In the genomic region with DNA sequence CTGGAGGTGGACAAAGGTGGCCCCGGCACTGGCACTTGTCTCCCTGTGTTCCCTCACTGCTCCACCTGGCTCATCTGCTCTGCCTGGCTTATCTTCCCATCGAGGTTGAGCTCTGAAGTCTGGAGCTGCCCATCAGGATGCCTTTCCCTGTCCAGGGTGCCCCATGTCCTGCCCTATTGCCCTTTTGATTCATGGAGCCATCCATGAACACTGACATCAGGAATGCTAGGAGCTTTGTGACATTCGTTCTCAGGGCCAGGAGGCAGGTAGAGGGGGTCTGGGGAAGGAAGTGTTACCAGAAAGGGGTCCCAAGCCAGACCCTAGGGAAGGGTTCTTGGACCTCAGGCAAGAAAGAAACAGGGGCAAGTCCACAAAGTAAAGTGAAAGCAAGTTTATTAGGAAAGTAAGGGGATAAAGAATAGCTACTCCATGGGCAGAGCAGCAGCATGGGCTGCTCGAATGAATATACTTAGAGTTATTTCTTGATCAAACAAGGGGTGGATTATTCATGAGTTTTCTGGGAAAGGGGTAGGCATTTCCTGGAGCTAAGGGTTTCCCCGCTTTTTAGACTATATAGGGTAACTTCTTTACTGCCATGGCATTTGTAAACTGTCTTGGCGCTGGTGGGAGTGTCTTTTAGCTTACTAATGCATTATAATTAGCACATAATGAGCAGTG, we compare ENCODE assay signal across 20 cellular contexts. TPM values are rescaled to one million over a fixed set of nuclear protein-coding genes. Genes with fewer than 3 reads are reported as not detected.
DNase-seq lines count a peak whose midpoint lies in the region; ATAC-seq and TF ChIP-seq lines count a peak whose summit lies in the region.
"Had no signal": no experiment of that assay in that cellular context is flagged by ENCODE, and none has a peak within 500 bp of the region (broad histone marks: within the 10 kb centered on the region; RNA-seq: fewer than 3 reads in every experiment).

No MANE protein-coding gene starts in this region.

- H3K9me1 ChIP-seq in IMR-90 (ENCODE audit: insufficient read depth, low read length) = peaks cover 18% of the 10 kb centered on the region

- H3K9me3 Mint-ChIP-seq in natural killer cell treated with Interleukin-12 subunit alpha and Interleukin-12 subunit beta and Interleukin-15 and Interleukin-18, amount 100 ng/mL, for 72 hours = peaks cover 11% of the 10 kb centered on the region

- peaks cover 16% of the 10 kb centered on the region for H3K4me1 ChIP-seq in IMR-90 (ENCODE audit: control insufficient read depth, insufficient read depth, low read length)
- peaks cover 10 to 30% (median 14%) of the 10 kb centered on the region in 4 donors for H3K4me1 ChIP-seq in upper lobe of left lung
- H3K4me1 ChIP-seq: colonic mucosa had no signal

- in situ Hi-C loops in IMR-90 (cut with MboI; ENCODE audit: low sequenced_read_pairs) = no loop called here

- peak overlapping the region; percentile 15; the same call in 1 of the 2 replicates for H4K91ac ChIP-seq in IMR-90 (ENCODE audit: insufficient read depth, low read depth, low read length)

- H2AK5ac ChIP-seq in IMR-90 (ENCODE audit: low read depth, low read length) = peak overlapping the region; percentile 18; the same call in 1 of the 2 replicates

- peak overlapping the region; percentile 20 for H4K5ac ChIP-seq in IMR-90 (ENCODE audit: low read depth, low read length)

- TF ChIP-seq POLR2A in IMR-90 (IDR thresholded peaks at IDR 0.05; ENCODE audit: low read depth, low read length) (no peak), upper lobe of left lung (IDR thresholded peaks at IDR 0.05) (no peak), erythroblast (IDR thresholded peaks at IDR 0.05; ENCODE audit: low read length) (no peak)

- no peak overlapping the region for H3K4me2 ChIP-seq in IMR-90 (ENCODE audit: low read depth, low read length)

- CTCF ChIA-PET in IMR-90 (lab: Yijun Ruan, JAX) = interaction anchor here (0.8 to 2.1 kb wide), 2 partner anchors 10 to 11 kb away, joined by 3 to 6 read pairs; no protein-coding TSS in a partner anchor

- DNase-seq in IMR-90 = no peak
- DNase-seq in coronary artery (ENCODE audit: low spot score) = no peak
- DNase-seq in natural killer cell treated with Interleukin-12 subunit alpha and Interleukin-12 subunit beta and Interleukin-15 and Interleukin-18, amount 100 ng/mL, for 72 hours (ENCODE audit: low spot score) = no peak
- DNase-seq in upper lobe of left lung = no peak
- DNase-seq in erythroblast (lab: John Stamatoyannopoulos, UW) = no peak
- DNase-seq: activated CD4-positive, alpha-beta memory T cell treated with anti-CD3 and anti-CD28 coated beads, Interleukin-2, amount 10 ng/mL, durations not matched to agents 7 days and 5 days; activated naive CD4-positive, alpha-beta T cell treated with anti-CD3 and anti-CD28 coated beads, Interleukin-2, amount 50 U/mL, for 16 hours; activated T-cell treated with anti-CD3 and anti-CD28 coated beads, Interleukin-2, amount 50 U/mL, for 48 hours; colonic mucosa; foreskin melanocyte; NCI-H526 treated with DMSO at 0.1 percent for 48 hours; SHP77 treated with DMSO at 0.1 percent for 48 hours; stimulated activated CD4-positive, alpha-beta T cell treated with anti-CD3 and anti-CD28 coated beads, Interleukin-12 subunit alpha, Interleukin-12 subunit beta, amount 100 ng/mL, for 4 hours; stimulated activated CD8-positive, alpha-beta memory T cell treated with anti-CD3 and anti-CD28 coated beads, Interleukin-4, amount 100 ng/mL, for 48 hours had no signal

- intact Hi-C loops in IMR-90 (cut with micrococcal nuclease) = no loop called here

- BruUV-seq in IMR-90 (replicated peaks; lab: Mats Ljungman, UMichigan) = no TSS peak

- peak overlapping the region; percentile 93 to 97 for H3K27ac Mint-ChIP-seq in natural killer cell treated with Interleukin-12 subunit alpha and Interleukin-12 subunit beta and Interleukin-15 and Interleukin-18, amount 100 ng/mL, for 72 hours
- H3K27ac Mint-ChIP-seq: activated CD4-positive, alpha-beta memory T cell treated with anti-CD3 and anti-CD28 coated beads, Interleukin-2, amount 10 ng/mL, durations not matched to agents 7 days and 5 days; memory B cell; T-helper 1 cell treated with Interleukin-12 subunit alpha and Interleukin-12 subunit beta and Interleukin-4 antibody, amounts not matched to agents 30 μg/mL and 1 μg/mL, for 36 hours had no signal

- H2AFZ ChIP-seq in IMR-90 (replicated peaks; ENCODE audit: low read length, poor library complexity) = no peak overlapping the region

- H2BK5ac ChIP-seq in IMR-90 (ENCODE audit: low read depth, low read length, poor library complexity, severe bottlenecking) = peak overlapping the region; percentile 12

- H2BK120ac ChIP-seq in IMR-90 (ENCODE audit: low read depth, low read length) = peak overlapping the region; percentile 16; the same call in 1 of the 2 replicates

- H3K36me3 ChIP-seq in IMR-90 (ENCODE audit: control insufficient read depth, insufficient read depth, low read length) = peaks cover 23% of the 10 kb centered on the region
- H3K36me3 ChIP-seq in upper lobe of left lung = peaks cover 0 to 27% (median 4%) of the 10 kb centered on the region in 4 donors
- H3K36me3 ChIP-seq: colonic mucosa had no signal

- 0 out of 4 replicates have a peak overlapping the region, but pooled peaks of 1 of the 2 experiments have one; percentile 8 for H4K8ac ChIP-seq in IMR-90 (ENCODE audit: low read depth in 2 of 2, low read length in 2 of 2)

- H3K9me3 ChIP-seq in IMR-90 (ENCODE audit: control insufficient read depth, insufficient read depth, low read length) = peaks cover 4% of the 10 kb centered on the region; the same call in 1 of the 2 replicates
- H3K9me3 ChIP-seq in upper lobe of left lung = peaks cover 0 to 7% (median 0%) of the 10 kb centered on the region in 4 donors
- H3K9me3 ChIP-seq: colonic mucosa, suprapubic skin had no signal

- no peak overlapping the region for H2BK15ac ChIP-seq in IMR-90 (ENCODE audit: low read depth, low read length)

- H3K27me3 Mint-ChIP-seq in natural killer cell treated with Interleukin-12 subunit alpha and Interleukin-12 subunit beta and Interleukin-15 and Interleukin-18, amount 100 ng/mL, for 72 hours = no peaks in the 10 kb centered on the region
- H3K27me3 Mint-ChIP-seq: memory B cell had no signal

- H4K20me1 ChIP-seq in IMR-90 (ENCODE audit: insufficient read depth, low read length) = no peaks in the 10 kb centered on the region; the same call in 1 of the 2 replicates

- 73% methylated on average over 2 of the region's 6 CpGs; no CpG with 5 or more reads in 1 of the 2 experiments for WGBS in IMR-90 (ENCODE audit: extremely low coverage in 2 of 2, insufficient read length in 1 of 2), 2 experiments
- 73 to 80% methylated on average over 5 to 6 of the region's 6 CpGs for WGBS in upper lobe of left lung, 2 donors

- peak overlapping the region; percentile 22 for H3K4ac ChIP-seq in IMR-90 (ENCODE audit: low read depth, low read length)

- no peak overlapping the region for H3K9ac ChIP-seq in IMR-90 (ENCODE audit: low read depth, low read length)

- H3K79me1 ChIP-seq in IMR-90 (ENCODE audit: low read depth in 1 of 2, low read length in 2 of 2) = peaks cover 15 to 68% of the 10 kb centered on the region in 2 experiments

- H3K27ac ChIP-seq in IMR-90 (ENCODE audit: insufficient read depth, low read length) (peak overlapping the region; percentile 7; the same call in 1 of the 2 replicates), coronary artery (peak overlapping the region; percentile 40 to 86), upper lobe of left lung (peak overlapping the region; percentile 22 to 76 (median 36))
- H3K27ac ChIP-seq: colonic mucosa, suprapubic skin had no signal

- no peak overlapping the region for H3K23ac ChIP-seq in IMR-90 (ENCODE audit: low read depth, low read length)

- peak overlapping the region; percentile 9 for H3K4me3 Mint-ChIP-seq in natural killer cell treated with Interleukin-12 subunit alpha and Interleukin-12 subunit beta and Interleukin-15 and Interleukin-18, amount 100 ng/mL, for 72 hours
- H3K4me3 Mint-ChIP-seq: activated CD4-positive, alpha-beta memory T cell treated with anti-CD3 and anti-CD28 coated beads, Interleukin-2, amount 10 ng/mL, durations not matched to agents 7 days and 5 days; memory B cell; T-helper 1 cell treated with Interleukin-12 subunit alpha and Interleukin-12 subunit beta and Interleukin-4 antibody, amounts not matched to agents 30 μg/mL and 1 μg/mL, for 36 hours had no signal

- dilution Hi-C loops in IMR-90 (cut with HindIII; ENCODE audit: low sequenced_read_pairs, unreplicated experiment) = no loop called here

- peak; percentile 60; the same call in 1 of the 2 replicates for ATAC-seq in IMR-90 (ENCODE audit: low read depth)
- ATAC-seq in natural killer cell treated with Interleukin-12 subunit alpha and Interleukin-12 subunit beta and Interleukin-15 and Interleukin-18, amount 100 ng/mL, for 72 hours = no peak
- no peak for ATAC-seq in upper lobe of left lung (ENCODE audit: low FRiP score in 2 of 2)
- ATAC-seq in HG02870 (IDR thresholded peaks at IDR 0.05; ENCODE audit: unreplicated experiment) = no peak
- no peak for ATAC-seq in GM18870 (IDR thresholded peaks at IDR 0.05; ENCODE audit: unreplicated experiment)

- no peak for TF ChIP-seq CTCF in IMR-90 (conservative IDR thresholded peaks at IDR 0.05; ENCODE audit: low read depth, low read length)
- no peak for TF ChIP-seq CTCF in coronary artery (IDR thresholded peaks at IDR 0.05)
- no peak for TF ChIP-seq CTCF in upper lobe of left lung (IDR thresholded peaks at IDR 0.05)

- peak overlapping the region; percentile 17; the same call in 1 of the 2 replicates for H3K18ac ChIP-seq in IMR-90 (ENCODE audit: low read depth, low read length)

- TF ChIP-seq RAD21 in IMR-90 (IDR thresholded peaks at IDR 0.05; ENCODE audit: low read length) = no peak

- H2BK20ac ChIP-seq in IMR-90 (ENCODE audit: low read depth, low read length) = no peak overlapping the region

- no peak overlapping the region for H3K4me3 ChIP-seq in IMR-90 (ENCODE audit: insufficient read depth, low read depth, low read length)
- no peak overlapping the region for H3K4me3 ChIP-seq in coronary artery
- no peak overlapping the region for H3K4me3 ChIP-seq in upper lobe of left lung
- H3K4me3 ChIP-seq: colonic mucosa, suprapubic skin had no signal

- H3K56ac ChIP-seq in IMR-90 (ENCODE audit: extremely low read depth, insufficient read depth, low read length) = no peak overlapping the region

- peaks cover 70 to 87% of the 10 kb centered on the region in 2 donors for H3K4me1 Mint-ChIP-seq in natural killer cell treated with Interleukin-12 subunit alpha and Interleukin-12 subunit beta and Interleukin-15 and Interleukin-18, amount 100 ng/mL, for 72 hours (ENCODE audit: low read depth in 2 of 2)

- peaks cover 38% of the 10 kb centered on the region for H3K36me3 Mint-ChIP-seq in natural killer cell treated with Interleukin-12 subunit alpha and Interleukin-12 subunit beta and Interleukin-15 and Interleukin-18, amount 100 ng/mL, for 72 hours

- TF ChIP-seq EP300 in upper lobe of left lung (IDR thresholded peaks at IDR 0.05) = no peak

- no peak overlapping the region for H3K14ac ChIP-seq in IMR-90 (replicated peaks; ENCODE audit: low read depth, low read length)

- no peak overlapping the region for H2AK9ac ChIP-seq in IMR-90 (replicated peaks; ENCODE audit: low read depth, low read length, poor library complexity)

- H3K27me3 ChIP-seq in IMR-90 (ENCODE audit: control insufficient read depth, insufficient read depth, low read length) = no peaks in the 10 kb centered on the region
- no peaks in the 10 kb centered on the region for H3K27me3 ChIP-seq in upper lobe of left lung
- H3K27me3 ChIP-seq: colonic mucosa, suprapubic skin had no signal

- POLR2A ChIA-PET in IMR-90 (lab: Charles Lee; ENCODE audit: unreplicated experiment) = no interaction called here

RNA-seq across cellular contexts. Expression of a gene that starts 51.6 kb away (rescaled TPM):
- total RNA-seq in IMR-90 (2012; rRNA removed) (2.2 and 2.5 TPM in 2 replicates), upper lobe of left lung (10 to 100 TPM; 19.0 to 88.0 (median 59.7) TPM)
- 11.1 and 11.6 TPM in 2 replicates for polyA plus RNA-seq in IMR-90 (2012; rRNA removed)
- polyA plus RNA-seq in IMR-90 (2012; cell fraction: cytosol; rRNA removed) = 8.9 and 13.9 TPM in 2 replicates
- 10.8 and 19.9 TPM in 2 replicates for polyA plus RNA-seq in IMR-90 (2012; cell fraction: nucleus; rRNA removed; ENCODE audit: low replicate concordance)
- 100 to 1,000 TPM; 151 to 202 TPM for total RNA-seq in natural killer cell treated with Interleukin-12 subunit alpha and Interleukin-12 subunit beta and Interleukin-15 and Interleukin-18, amount 100 ng/mL, for 72 hours
- polyA plus RNA-seq: neural cell had no signal

Comparison
In these comparisons a context has a peak if more than half of its experiments do, and no peak if none do; other contexts are left out.
1. H3K27ac ChIP-seq: peak in every context shown above with its lines; median percentile 63 in coronary artery; 36 in upper lobe of left lung; 7 in IMR-90.